8 cellular contexts compared by ENCODE assay signal in the genomic region with DNA sequence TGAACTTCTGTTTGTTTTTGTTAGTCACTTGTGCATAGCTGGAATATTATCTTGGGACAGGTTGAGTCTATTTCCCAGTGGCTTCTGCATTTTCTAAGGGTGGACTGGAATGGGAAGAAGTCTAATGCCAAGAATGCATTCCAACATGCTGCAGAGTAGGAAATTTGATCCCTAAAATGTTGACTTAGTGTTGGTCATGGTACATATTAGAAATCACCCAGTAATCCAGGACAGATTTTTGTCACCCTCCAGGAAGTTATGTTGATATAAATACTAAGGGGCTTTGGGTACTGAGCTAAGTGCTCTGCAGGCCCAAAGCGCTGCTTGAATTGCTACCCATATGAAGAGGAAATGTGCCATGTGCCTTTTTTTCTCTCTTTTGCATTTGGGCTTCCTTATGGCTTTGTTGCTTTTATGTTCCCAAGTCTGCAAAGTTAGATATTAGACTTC. TPM values are rescaled to one million over a fixed set of nuclear protein-coding genes. Genes with fewer than 3 reads are reported as not detected.
DNase-seq lines count a peak whose midpoint lies in the region; ATAC-seq and TF ChIP-seq lines count a peak whose summit lies in the region.

No MANE protein-coding gene starts in this region.

- peak; percentile 69 for ATAC-seq in mucosa of descending colon

- H3K27ac ChIP-seq in brain microvascular endothelial cell = peak overlapping the region; percentile 28
- peak overlapping the region in 1 of 2 donors; percentile 33 for H3K27ac ChIP-seq in ovary

- no peak for TF ChIP-seq EP300 in ovary (IDR thresholded peaks at IDR 0.05)

- TF ChIP-seq CTCF in AG10803 (conservative IDR thresholded peaks at IDR 0.05; ENCODE audit: low read length) (no peak), brain microvascular endothelial cell (IDR thresholded peaks at IDR 0.05; ENCODE audit: low read depth, low read length, missing control alignments) (no peak), mucosa of descending colon (IDR thresholded peaks at IDR 0.05) (no peak), ovary (IDR thresholded peaks at IDR 0.05) (no peak)

- 39 to 60% (median 54%) methylated on average over 1 of the region's 1 CpG for WGBS in ovary, 3 donors

- H3K27me3 ChIP-seq in brain microvascular endothelial cell (replicated peaks) (no peaks in the 10 kb centered on the region), ovary (no peaks in the 10 kb centered on the region)

- DNase-seq in AG10803 (ENCODE audit: low read depth) (peak; percentile 92), HS-5 (ENCODE audit: low read depth) (peak; percentile 78), brain microvascular endothelial cell (peak; percentile 70), mucosa of descending colon (no peak), NCI-H2081 treated with DMSO at 0.1 percent for 48 hours (lab: John Stamatoyannopoulos, UW) (no peak), SKM-1 (lab: John Stamatoyannopoulos, UW; ENCODE audit: unreplicated experiment) (no peak), ovary (no peak)
- no peak for DNase-seq in stimulated activated CD4-positive, alpha-beta T cell treated with anti-CD3 and anti-CD28 coated beads, Interleukin-15, amount 100 ng/mL, for 24 hours

- intact Hi-C loops in mucosa of descending colon (cut with DNase I, micrococcal nuclease) = no loop called here
- intact Hi-C loops in ovary (cut with DNase I) = no loop called here

- H3K4me1 ChIP-seq in mucosa of descending colon (ENCODE audit: low read depth) (peaks cover 64% of the 10 kb centered on the region), ovary (ENCODE audit: insufficient read depth) (peaks cover 39% of the 10 kb centered on the region)

- no peak for TF ChIP-seq POLR2A in ovary (IDR thresholded peaks at IDR 0.05)

- in situ Hi-C loops in brain microvascular endothelial cell (cut with HindIII; ENCODE audit: low pct_ligation_motif_present, low sequenced_read_pairs) = no loop called here

- no peaks in the 10 kb centered on the region for H3K9me3 ChIP-seq in mucosa of descending colon
- no peaks in the 10 kb centered on the region for H3K9me3 ChIP-seq in ovary

- H3K4me3 ChIP-seq in AG10803 (ENCODE audit: low read length) = no peak overlapping the region
- H3K4me3 ChIP-seq in brain microvascular endothelial cell (ENCODE audit: low read depth, low read length) = no peak overlapping the region
- H3K4me3 ChIP-seq in mucosa of descending colon = no peak overlapping the region
- H3K4me3 ChIP-seq in ovary = no peak overlapping the region

- H3K36me3 ChIP-seq in brain microvascular endothelial cell (replicated peaks) (peaks cover 2% of the 10 kb centered on the region), mucosa of descending colon (ENCODE audit: low read depth) (no peaks in the 10 kb centered on the region), ovary (no peaks in the 10 kb centered on the region)

RNA-seq across cellular contexts. Expression of a gene that starts 10.0 kb away (rescaled TPM):
- total RNA-seq in mucosa of descending colon = 10 to 100 TPM; 59.9 to 81.2 (median 65.4) TPM
- 100 to 1,000 TPM in 1 of 7 donors, 10 to 100 TPM in 6; 28.5 to 102 (median 77.5) TPM for total RNA-seq in ovary
- polyA plus RNA-seq in ovary = 10 to 100 TPM; 27.6 to 40.1 TPM

Comparison
In these comparisons a context has a peak if more than half of its experiments do, and no peak if none do; other contexts are left out.
1. DNase-seq: peak in AG10803 (single experiment), HS-5 (single experiment) and brain microvascular endothelial cell (single experiment); none in mucosa of descending colon (0 of 3), NCI-H2081 treated with DMSO at 0.1 percent for 48 hours (single experiment), SKM-1 (single experiment), ovary (0 of 5) and stimulated activated CD4-positive, alpha-beta T cell treated with anti-CD3 and anti-CD28 coated beads, Interleukin-15, amount 100 ng/mL, for 24 hours (single experiment).